Comparison of ENCODE assay signal across 8 cellular contexts in genomic region chr3:51983578-51984268, GRCh38. TPM values are rescaled to one million over a fixed set of nuclear protein-coding genes. Genes with fewer than 3 reads are reported as not detected.
DNase-seq lines count a peak whose midpoint lies in the region; ATAC-seq and TF ChIP-seq lines count a peak whose summit lies in the region.

No MANE protein-coding gene starts in this region.

- H3K4me1 ChIP-seq in heart left ventricle (peaks cover 5 to 29% (median 20%) of the 10 kb centered on the region in 12 donors), uterus (peaks cover 0 to 8% of the 10 kb centered on the region in 2 donors)

- H3K27me3 ChIP-seq in heart left ventricle (no peaks in the 10 kb centered on the region), uterus (no peaks in the 10 kb centered on the region)

- DNase-seq in heart left ventricle, result no peak
- no peak for DNase-seq in Right ventricle myocardium superior
- DNase-seq in cardiac fibroblast (ENCODE audit: low read depth in 2 of 2), result no peak
- DNase-seq in mesothelial cell of epicardium (ENCODE audit: low spot score in 2 of 2, unreplicated experiment in 2 of 2), result no peak
- DNase-seq in uterus, result no peak
- no peak for DNase-seq in NCI-H2196 (lab: John Stamatoyannopoulos, UW; ENCODE audit: unreplicated experiment)
- DNase-seq in erythroblast (lab: John Stamatoyannopoulos, UW), result no peak

- H3K4me1 Mint-ChIP-seq in mesothelial cell of epicardium, result peaks cover 23% of the 10 kb centered on the region

- H3K9me3 ChIP-seq in heart left ventricle, result no peaks in the 10 kb centered on the region
- H3K9me3 ChIP-seq in uterus, result no peaks in the 10 kb centered on the region

- H3K36me3 Mint-ChIP-seq in mesothelial cell of epicardium, result peaks cover 3% of the 10 kb centered on the region

- TF ChIP-seq POLR2A in heart left ventricle (IDR thresholded peaks at IDR 0.05) (no peak), uterus (IDR thresholded peaks at IDR 0.05) (no peak), erythroblast (IDR thresholded peaks at IDR 0.05; ENCODE audit: low read length) (no peak)

- intact Hi-C loops in heart left ventricle (cut with DNase I) (no loop called here), Right ventricle myocardium superior (cut with DNase I) (no loop called here), uterus (cut with DNase I; ENCODE audit: low total_unique reads) (no loop called here)

- 55 to 74% (median 71%) methylated on average over 13 to 22 of the region's 22 CpGs for WGBS in heart left ventricle, 4 donors

- H3K4me3 ChIP-seq in heart left ventricle, result peak overlapping the region; percentile 38 to 84 (median 70)
- peak overlapping the region; percentile 60 to 72 for H3K4me3 ChIP-seq in cardiac fibroblast (replicated peaks in 1 of 2; ENCODE audit: low read depth in 2 of 2, low read length in 2 of 2)
- H3K4me3 ChIP-seq in uterus, result peak overlapping the region; percentile 45 to 53

- no peaks in the 10 kb centered on the region for H3K27me3 Mint-ChIP-seq in mesothelial cell of epicardium (ENCODE audit: low read depth)

- H3K27ac ChIP-seq in heart left ventricle (peak overlapping the region; percentile 92 to 98 (median 95)), uterus (peak overlapping the region; percentile 90 to 94)

- no peak for TF ChIP-seq CTCF in heart left ventricle (IDR thresholded peaks at IDR 0.05)
- TF ChIP-seq CTCF in cardiac fibroblast (IDR thresholded peaks at IDR 0.05; ENCODE audit: low read depth, low read length), result no peak
- TF ChIP-seq CTCF in mesothelial cell of epicardium (IDR thresholded peaks at IDR 0.05; ENCODE audit: unreplicated experiment), result no peak
- TF ChIP-seq CTCF in uterus (IDR thresholded peaks at IDR 0.05), result no peak

- peak overlapping the region; percentile 99 for H3K27ac Mint-ChIP-seq in mesothelial cell of epicardium

- no peaks in the 10 kb centered on the region for H3K9me3 Mint-ChIP-seq in mesothelial cell of epicardium

- no peak for ATAC-seq in heart left ventricle
- no peak for ATAC-seq in Right ventricle myocardium superior (ENCODE audit: poor library complexity)
- no peak for ATAC-seq in HG02763 (IDR thresholded peaks at IDR 0.05; ENCODE audit: unreplicated experiment)

- peaks cover 0 to 4% (median 0%) of the 10 kb centered on the region in 9 donors for H3K36me3 ChIP-seq in heart left ventricle
- no peaks in the 10 kb centered on the region for H3K36me3 ChIP-seq in uterus

- peak overlapping the region; percentile 77 for H3K4me3 Mint-ChIP-seq in mesothelial cell of epicardium

RNA-seq across cellular contexts. Expression of gene ACY1, which starts 0.4 kb away (rescaled TPM):
- total RNA-seq in heart left ventricle (10 to 100 TPM; 14.8 to 45.3 (median 27.7) TPM), Right ventricle myocardium superior (23.2 TPM), mesothelial cell of epicardium (47.8 to 59.0 TPM (median 58.7 TPM) in 3 replicates), uterus (10 to 100 TPM in 2 of 4 donors, 1 to 10 TPM in 1, not detected in 1; 1.3 to 19.0 (median 12.4) TPM)
- polyA plus RNA-seq in heart left ventricle, result 10 to 100 TPM; 18.3 to 21.2 TPM

RNA-seq across cellular contexts. Expression of gene ABHD14A, which starts 8.9 kb away (rescaled TPM):
- total RNA-seq in heart left ventricle (10 to 100 TPM; 17.7 to 51.4 (median 22.1) TPM), Right ventricle myocardium superior (27.5 TPM), mesothelial cell of epicardium (13.7 to 15.5 TPM (median 14.8 TPM) in 3 replicates), uterus (10 to 100 TPM in 2 of 4 donors, 1 to 10 TPM in 2; 1.8 to 16.6 (median 10.5) TPM)
- 10 to 100 TPM; 21.7 to 70.3 TPM for polyA plus RNA-seq in heart left ventricle

RNA-seq across cellular contexts. Expression of gene ABHD14B, which starts 9.9 kb away (rescaled TPM):
- total RNA-seq in heart left ventricle (10 to 100 TPM in 7 of 9 donors, 1 to 10 TPM in 2; 8.7 to 22.2 (median 12.3) TPM), Right ventricle myocardium superior (12.6 TPM), mesothelial cell of epicardium (25.9 to 27.2 TPM (median 26.0 TPM) in 3 replicates), uterus (10 to 100 TPM; 15.6 to 52.4 (median 39.6) TPM)
- polyA plus RNA-seq in heart left ventricle, result 10 to 100 TPM; 11.5 to 19.8 TPM

RNA-seq across cellular contexts. Expression of gene RPL29, which starts 12.0 kb away (rescaled TPM):
- 100 to 1,000 TPM; 515 to 986 (median 681) TPM for total RNA-seq in heart left ventricle
- 1,000 to 10,000 TPM; 1,354 to 1,405 TPM for polyA plus RNA-seq in heart left ventricle
- total RNA-seq in Right ventricle myocardium superior, result 594 TPM
- 1,237 to 1,322 TPM (median 1,301 TPM) in 3 replicates for total RNA-seq in mesothelial cell of epicardium
- total RNA-seq in uterus, result 1,000 to 10,000 TPM in 3 of 4 donors, 100 to 1,000 TPM in 1; 696 to 2,362 (median 1,238) TPM

RNA-seq across cellular contexts. Expression of gene PCBP4, which starts 16.5 kb away (rescaled TPM):
- total RNA-seq in heart left ventricle (100 to 1,000 TPM in 2 of 9 donors, 10 to 100 TPM in 7; 55.4 to 149 (median 63.9) TPM), Right ventricle myocardium superior (64.1 TPM), mesothelial cell of epicardium (58.3 to 62.0 TPM (median 59.8 TPM) in 3 replicates), uterus (100 to 1,000 TPM in 2 of 4 donors, 10 to 100 TPM in 2; 39.7 to 261 (median 159) TPM)
- polyA plus RNA-seq in heart left ventricle, result 100 to 1,000 TPM in 1 of 2 donors, 10 to 100 TPM in 1; 64.8 to 101 TPM
